8 cellular contexts compared by ENCODE assay signal in genomic region chrX:19863237-19864223, GRCh38. TPM values are rescaled to one million over a fixed set of nuclear protein-coding genes. Genes with fewer than 3 reads are reported as not detected.
DNase-seq lines count a peak whose midpoint lies in the region; ATAC-seq and TF ChIP-seq lines count a peak whose summit lies in the region.

No MANE protein-coding gene starts in this region.

- H3K9me3 Mint-ChIP-seq in H9 (peaks cover 69 to 73% of the 10 kb centered on the region in 2 experiments), natural killer cell (no peaks in the 10 kb centered on the region), MCF 10A (ENCODE audit: unreplicated experiment) (no peaks in the 10 kb centered on the region)

- intact Hi-C loops in natural killer cell (cut with micrococcal nuclease) (loop anchor here (2.0 kb wide), 1 partner anchor 19 kb away; no protein-coding TSS in a partner anchor), MCF 10A (cut with micrococcal nuclease) (no loop called here)

- peaks cover 9% of the 10 kb centered on the region for H3K27me3 Mint-ChIP-seq in H9 (ENCODE audit: low read depth)
- H3K27me3 Mint-ChIP-seq in natural killer cell (ENCODE audit: low read depth in 2 of 2), result no peaks in the 10 kb centered on the region
- H3K27me3 Mint-ChIP-seq in MCF 10A (ENCODE audit: insufficient read depth, unreplicated experiment), result peaks cover 56% of the 10 kb centered on the region

- H3K4me1 Mint-ChIP-seq in H9, result peaks cover 41 to 47% of the 10 kb centered on the region in 2 experiments
- H3K4me1 Mint-ChIP-seq in natural killer cell, result peaks cover 58 to 60% of the 10 kb centered on the region in 2 donors
- H3K4me1 Mint-ChIP-seq in MCF 10A (ENCODE audit: insufficient read depth, unreplicated experiment), result no peaks in the 10 kb centered on the region

- H3K9ac ChIP-seq in H9 (ENCODE audit: extremely low read depth, insufficient read length, low read length) (no peak overlapping the region), Loucy (ENCODE audit: low read depth, low read length, poor library complexity, severe bottlenecking) (peak overlapping the region; percentile 68)

- TF ChIP-seq POLR2A in GM18526 (IDR thresholded peaks at IDR 0.05; ENCODE audit: extremely low read depth, insufficient read length), result peak; percentile 15

- no peak overlapping the region for H2BK120ac ChIP-seq in H9 (ENCODE audit: low read depth, low read length, poor library complexity, severe bottlenecking)

- H3K4me3 ChIP-seq in Loucy (ENCODE audit: low read length, poor library complexity, severe bottlenecking), result peak overlapping the region; percentile 18

- H2BK5ac ChIP-seq in H9 (ENCODE audit: insufficient read length, low read length), result no peak overlapping the region

- H3K4me3 Mint-ChIP-seq in H9 (peak overlapping the region in 1 of 2 experiments; percentile 50; a peak in 2 of 5 replicates), natural killer cell (peak overlapping the region; percentile 65), MCF 10A (ENCODE audit: unreplicated experiment) (no peak overlapping the region)

- H3K27ac Mint-ChIP-seq in H9 (peak overlapping the region in 2 of 3 experiments; percentile 57 to 62; a peak in 1 of 7 replicates), natural killer cell (peak overlapping the region; percentile 79 to 90), MCF 10A (ENCODE audit: low read depth, unreplicated experiment) (no peak overlapping the region)

- no CpG with 5 or more reads among the region's 11 CpGs for WGBS in H9 (ENCODE audit: extremely low coverage, insufficient read length, low lambda C conversion rate)

- no peak overlapping the region for H2AK5ac ChIP-seq in H9 (ENCODE audit: insufficient read length, low read length)

- BruUV-seq in MCF 10A (replicated peaks; lab: Mats Ljungman, UMichigan), result no TSS peak

- H3F3A ChIP-seq in Loucy (ENCODE audit: low read depth), result peaks cover 4% of the 10 kb centered on the region; the same call in 1 of the 2 replicates

- H2AFZ ChIP-seq in H9 (ENCODE audit: low read length) (no peak overlapping the region), Loucy (ENCODE audit: low read length) (no peak overlapping the region)

- no peak overlapping the region for H3K23ac ChIP-seq in H9 (ENCODE audit: insufficient read length, low read depth, low read length)

- H3K79me2 ChIP-seq in H9 (ENCODE audit: insufficient read depth, low read length) (no peaks in the 10 kb centered on the region), Loucy (ENCODE audit: insufficient read depth, low read length) (peaks cover 69% of the 10 kb centered on the region)

- no peak overlapping the region for H3K18ac ChIP-seq in H9 (ENCODE audit: insufficient read length, low read depth, low read length)

- no peak overlapping the region for H3K14ac ChIP-seq in H9 (ENCODE audit: insufficient read depth, low read length)

- H3K36me3 ChIP-seq in Loucy (ENCODE audit: insufficient read depth, low read length), result no peaks in the 10 kb centered on the region

- no peak overlapping the region for H2BK20ac ChIP-seq in H9 (ENCODE audit: low read depth, low read length, poor library complexity, severe bottlenecking)

- POLR2A ChIA-PET in MCF 10A (lab: Yijun Ruan, JAX), result no interaction called here

- CTCF ChIA-PET in MCF 10A (lab: Yijun Ruan, JAX), result interaction anchor here (0.6 kb wide), 1 partner anchor 41 kb away, joined by 3 read pairs; no protein-coding TSS in a partner anchor

- no peaks in the 10 kb centered on the region for H3K23me2 ChIP-seq in H9 (ENCODE audit: insufficient read length, low read depth, low read length, poor library complexity, severe bottlenecking)

- H4K20me1 ChIP-seq in H9 (ENCODE audit: control insufficient read depth, insufficient read depth, insufficient read length), result no peaks in the 10 kb centered on the region
- H4K20me1 ChIP-seq in Loucy (ENCODE audit: insufficient read depth, low read length, poor library complexity, severe bottlenecking), result no peaks in the 10 kb centered on the region

- H3K56ac ChIP-seq in H9 (ENCODE audit: insufficient read length, low read depth, low read length), result no peak overlapping the region

- no peak overlapping the region for H3K4ac ChIP-seq in H9 (ENCODE audit: low read depth, low read length)

- H3T11ph ChIP-seq in H9 (ENCODE audit: low read length), result no peak overlapping the region

- no peak overlapping the region for H3K27ac ChIP-seq in H9 (ENCODE audit: insufficient read length, low read depth, low read length)

- no peaks in the 10 kb centered on the region for H3K79me1 ChIP-seq in H9 (ENCODE audit: insufficient read depth, low read depth, low read length, poor library complexity, severe bottlenecking)

- no peaks in the 10 kb centered on the region; the same call in 1 of the 2 replicates for H3K4me1 ChIP-seq in H9 (ENCODE audit: insufficient read depth, low read length)
- H3K4me1 ChIP-seq in Loucy (ENCODE audit: insufficient read depth, low read length, poor library complexity, severe bottlenecking), result peaks cover 76% of the 10 kb centered on the region

- no peak overlapping the region for H2BK15ac ChIP-seq in H9 (ENCODE audit: low read depth, low read length)

- H4K5ac ChIP-seq in H9 (ENCODE audit: insufficient read length, low read depth, low read length), result no peak overlapping the region

- H3K27me3 ChIP-seq in H9 (ENCODE audit: insufficient read depth, low read length) (no peaks in the 10 kb centered on the region), Loucy (ENCODE audit: insufficient read depth, low read length, poor library complexity, severe bottlenecking) (no peaks in the 10 kb centered on the region)

- peaks cover 11% of the 10 kb centered on the region for H3K9me3 ChIP-seq in H9 (ENCODE audit: control insufficient read depth, low read depth, low read length)
- H3K9me3 ChIP-seq in Loucy (ENCODE audit: insufficient read depth, low read depth, low read length), result no peaks in the 10 kb centered on the region

- H3K4me2 ChIP-seq in H9 (ENCODE audit: insufficient read depth, insufficient read length, low read length) (no peak overlapping the region), Loucy (ENCODE audit: low read depth, low read length, poor library complexity, severe bottlenecking) (peak overlapping the region; percentile 81)

- H3K9me2 ChIP-seq in Loucy (replicated peaks; ENCODE audit: low read depth, low read length), result no peaks in the 10 kb centered on the region

- no peak for TF ChIP-seq CTCF in H9 (conservative IDR thresholded peaks at IDR 0.05)
- TF ChIP-seq CTCF in Loucy (conservative IDR thresholded peaks at IDR 0.05; ENCODE audit: low read length), result no peak
- no peak for TF ChIP-seq CTCF in natural killer cell (IDR thresholded peaks at IDR 0.05)
- TF ChIP-seq CTCF in MCF 10A (IDR thresholded peaks at IDR 0.05; ENCODE audit: unreplicated experiment), result no peak

- peak; percentile 55 to 58 (median 56) for ATAC-seq in natural killer cell

- DNase-seq in H9, result no peak
- no peak for DNase-seq in natural killer cell
- DNase-seq in NCI-H128 (lab: John Stamatoyannopoulos, UW; ENCODE audit: unreplicated experiment), result no peak
- no peak for DNase-seq in stimulated activated CD4-positive, alpha-beta T cell treated with anti-CD3 and anti-CD28 coated beads, Interleukin-2, amount 100 ng/mL, for 48 hours
- no peak for DNase-seq in MCF 10A (ENCODE audit: unreplicated experiment)
- DNase-seq in T-helper 9 cell, result no peak

- H4K91ac ChIP-seq in H9 (ENCODE audit: insufficient read length, low read depth, low read length), result no peak overlapping the region

- H4K8ac ChIP-seq in H9 (replicated peaks; ENCODE audit: insufficient read length, low read depth, low read length), result no peak overlapping the region

- H3K36me3 Mint-ChIP-seq in H9 (ENCODE audit: insufficient read depth in 1 of 3, low read depth in 3 of 3) (peaks cover 4 to 11% (median 9%) of the 10 kb centered on the region in 3 experiments), natural killer cell (no peaks in the 10 kb centered on the region), MCF 10A (ENCODE audit: insufficient read depth, unreplicated experiment) (no peaks in the 10 kb centered on the region)

- H2BK12ac ChIP-seq in H9 (ENCODE audit: insufficient read length, low read depth, low read length), result no peak overlapping the region

RNA-seq across cellular contexts. Expression of gene SH3KBP1, which starts 23.9 kb away (rescaled TPM):
- total RNA-seq in H9 (2021) (11.8 and 12.3 TPM in 2 replicates), natural killer cell (100 to 1,000 TPM; 124 to 155 (median 155) TPM), MCF 10A (2022) (47.3 and 66.1 TPM in 2 replicates)
